In the genomic region with DNA sequence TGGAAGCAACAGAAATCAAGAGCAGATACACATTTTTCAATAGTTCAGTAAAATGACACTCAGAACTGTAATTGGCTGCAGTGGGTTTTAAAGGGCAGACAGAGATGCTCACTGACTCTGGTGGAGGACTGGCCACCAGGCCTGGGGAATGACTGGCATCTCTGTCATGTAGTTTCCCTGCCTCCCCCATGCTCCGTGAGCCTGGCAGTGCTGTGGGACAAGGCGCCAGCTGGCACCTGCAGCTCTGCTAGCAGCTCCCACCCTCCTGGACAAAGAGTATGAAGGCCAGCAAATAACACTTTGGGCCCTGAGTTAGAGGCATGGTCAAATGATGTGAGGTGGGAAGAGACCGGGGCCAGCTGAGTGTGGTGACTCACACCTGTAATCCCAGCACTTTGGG, we compare ENCODE assay signal across 19 cellular contexts. TPM values are rescaled to one million over a fixed set of nuclear protein-coding genes. Genes with fewer than 3 reads are reported as not detected.
DNase-seq lines count a peak whose midpoint lies in the region; ATAC-seq and TF ChIP-seq lines count a peak whose summit lies in the region.
"Had no signal": no experiment of that assay in that cellular context is flagged by ENCODE, and none has a peak within 500 bp of the region (broad histone marks: within the 10 kb centered on the region; RNA-seq: fewer than 3 reads in every experiment).

No MANE protein-coding gene starts in this region.

- peaks cover 0 to 3% (median 0%) of the 10 kb centered on the region in 5 experiments for H3K9me3 Mint-ChIP-seq in brain
- no peaks in the 10 kb centered on the region for H3K9me3 Mint-ChIP-seq in stimulated activated memory B cell treated with anti-CD40 and anti-IgM and Interleukin-4, amounts not matched to agents 10 μg/mL and 1 μg/mL and 100 μg/mL, for 72 hours
- no peaks in the 10 kb centered on the region for H3K9me3 Mint-ChIP-seq in naive thymus-derived CD4-positive, alpha-beta T cell
- H3K9me3 Mint-ChIP-seq in naive thymus-derived CD8-positive, alpha-beta T cell = no peaks in the 10 kb centered on the region
- H3K9me3 Mint-ChIP-seq: CD8-positive, alpha-beta T cell; GM23338 had no signal

- no peak for ATAC-seq in stimulated activated memory B cell treated with anti-CD40 and anti-IgM and Interleukin-4, amounts not matched to agents 10 μg/mL and 1 μg/mL and 100 μg/mL, for 72 hours
- no peak for ATAC-seq in sciatic nerve
- ATAC-seq in naive thymus-derived CD4-positive, alpha-beta T cell = no peak
- ATAC-seq in naive thymus-derived CD8-positive, alpha-beta T cell = no peak
- ATAC-seq: CD8-positive, alpha-beta T cell had no signal

- no peaks in the 10 kb centered on the region for H3K79me1 ChIP-seq in mesenchymal stem cell (replicated peaks; ENCODE audit: low read length, poor library complexity, severe bottlenecking)

- H4K91ac ChIP-seq in mesenchymal stem cell (ENCODE audit: low read length) = no peak overlapping the region

- H3K27me3 ChIP-seq in left ventricle myocardium inferior (ENCODE audit: low read depth) = no peaks in the 10 kb centered on the region
- peaks cover 7 to 63% of the 10 kb centered on the region in 2 experiments for H3K27me3 ChIP-seq in mesenchymal stem cell (ENCODE audit: control insufficient read depth in 1 of 2, insufficient read depth in 1 of 2, low read length in 2 of 2)
- H3K27me3 ChIP-seq in naive thymus-derived CD4-positive, alpha-beta T cell (ENCODE audit: control insufficient read depth in 2 of 2, insufficient read depth in 2 of 2, low read length in 2 of 2) = no peaks in the 10 kb centered on the region

- POLR2A ChIA-PET in naive thymus-derived CD4-positive, alpha-beta T cell (lab: Charles Lee) = no interaction called here
- POLR2A ChIA-PET in naive thymus-derived CD8-positive, alpha-beta T cell (lab: Charles Lee) = no interaction called here

- H2AK5ac ChIP-seq in mesenchymal stem cell (ENCODE audit: low read length, severe bottlenecking) = no peak overlapping the region

- no peak overlapping the region for H4K8ac ChIP-seq in mesenchymal stem cell (ENCODE audit: low read length)

- H3K4me1 ChIP-seq in left ventricle myocardium inferior (peaks cover 13% of the 10 kb centered on the region), mesenchymal stem cell (ENCODE audit: control insufficient read depth, insufficient read depth, low read depth, low read length) (peaks cover 11% of the 10 kb centered on the region)
- no peaks in the 10 kb centered on the region for H3K4me1 ChIP-seq in naive thymus-derived CD4-positive, alpha-beta T cell (ENCODE audit: control insufficient read depth in 2 of 2, insufficient read depth in 2 of 2, low read length in 2 of 2)
- H3K4me1 ChIP-seq: HAP-1 had no signal

- no peak overlapping the region for H3K4me2 ChIP-seq in mesenchymal stem cell (ENCODE audit: low read length, poor library complexity, severe bottlenecking)
- H3K4me2 ChIP-seq: GM23338, SK-N-SH had no signal

- H3K27ac Mint-ChIP-seq in brain = peak overlapping the region in 4 of 5 experiments; percentile 22 to 88 (median 72)
- peak overlapping the region; percentile 60 for H3K27ac Mint-ChIP-seq in stimulated activated memory B cell treated with anti-CD40 and anti-IgM and Interleukin-4, amounts not matched to agents 10 μg/mL and 1 μg/mL and 100 μg/mL, for 72 hours
- H3K27ac Mint-ChIP-seq in naive thymus-derived CD4-positive, alpha-beta T cell = no peak overlapping the region
- H3K27ac Mint-ChIP-seq in naive thymus-derived CD8-positive, alpha-beta T cell = no peak overlapping the region
- H3K27ac Mint-ChIP-seq: CD8-positive, alpha-beta T cell; GM23338 had no signal

- no peak overlapping the region for H3K4me3 Mint-ChIP-seq in brain
- H3K4me3 Mint-ChIP-seq in stimulated activated memory B cell treated with anti-CD40 and anti-IgM and Interleukin-4, amounts not matched to agents 10 μg/mL and 1 μg/mL and 100 μg/mL, for 72 hours = no peak overlapping the region
- H3K4me3 Mint-ChIP-seq in naive thymus-derived CD4-positive, alpha-beta T cell = no peak overlapping the region
- H3K4me3 Mint-ChIP-seq in naive thymus-derived CD8-positive, alpha-beta T cell = no peak overlapping the region
- H3K4me3 Mint-ChIP-seq: CD8-positive, alpha-beta T cell; GM23338 had no signal

- peaks cover 23% of the 10 kb centered on the region for H3K4me1 Mint-ChIP-seq in brain
- peaks cover 85% of the 10 kb centered on the region for H3K4me1 Mint-ChIP-seq in stimulated activated memory B cell treated with anti-CD40 and anti-IgM and Interleukin-4, amounts not matched to agents 10 μg/mL and 1 μg/mL and 100 μg/mL, for 72 hours
- H3K4me1 Mint-ChIP-seq in naive thymus-derived CD4-positive, alpha-beta T cell = peaks cover 0 to 5% (median 0%) of the 10 kb centered on the region in 7 donors
- peaks cover 0 to 28% (median 4%) of the 10 kb centered on the region in 4 donors for H3K4me1 Mint-ChIP-seq in naive thymus-derived CD8-positive, alpha-beta T cell

- H2BK15ac ChIP-seq in mesenchymal stem cell (ENCODE audit: low read depth, poor library complexity, severe bottlenecking) = no peak overlapping the region

- H3K36me3 ChIP-seq in left ventricle myocardium inferior (no peaks in the 10 kb centered on the region), mesenchymal stem cell (ENCODE audit: control insufficient read depth in 1 of 2, insufficient read depth in 2 of 2, low read depth in 1 of 2, low read length in 2 of 2) (peaks cover 0 to 6% of the 10 kb centered on the region in 2 experiments)
- peaks cover 0 to 5% (median 0%) of the 10 kb centered on the region in 3 experiments for H3K36me3 ChIP-seq in naive thymus-derived CD4-positive, alpha-beta T cell (ENCODE audit: control insufficient read depth in 2 of 3, insufficient read depth in 3 of 3, low read length in 3 of 3)
- H3K36me3 ChIP-seq: HAP-1 had no signal

- CTCF ChIA-PET in naive thymus-derived CD4-positive, alpha-beta T cell (lab: Charles Lee) = interaction anchor here (1.0 to 1.5 kb wide), 2 partner anchors 9 to 13 kb away, joined by 4 read pairs; no protein-coding TSS in a partner anchor

- H3K4me3 ChIP-seq in left ventricle myocardium inferior = no peak overlapping the region
- H3K4me3 ChIP-seq in mesenchymal stem cell (ENCODE audit: insufficient read depth in 1 of 2, low read depth in 1 of 2, low read length in 2 of 2) = no peak overlapping the region
- H3K4me3 ChIP-seq in naive thymus-derived CD4-positive, alpha-beta T cell (ENCODE audit: low read length) = no peak overlapping the region
- H3K4me3 ChIP-seq: GM23338, HAP-1 had no signal

- no peaks in the 10 kb centered on the region for H3K36me3 Mint-ChIP-seq in brain
- H3K36me3 Mint-ChIP-seq in stimulated activated memory B cell treated with anti-CD40 and anti-IgM and Interleukin-4, amounts not matched to agents 10 μg/mL and 1 μg/mL and 100 μg/mL, for 72 hours = peaks cover 85% of the 10 kb centered on the region
- H3K36me3 Mint-ChIP-seq in naive thymus-derived CD4-positive, alpha-beta T cell = peaks cover 0 to 20% (median 0%) of the 10 kb centered on the region in 5 donors
- H3K36me3 Mint-ChIP-seq in naive thymus-derived CD8-positive, alpha-beta T cell = peaks cover 0 to 13% (median 7%) of the 10 kb centered on the region in 3 donors
- H3K36me3 Mint-ChIP-seq: CD8-positive, alpha-beta T cell had no signal

- no peak overlapping the region for H3K4ac ChIP-seq in mesenchymal stem cell (ENCODE audit: low read depth in 1 of 2, low read length in 2 of 2)

- peak; percentile 45 for DNase-seq in left ventricle myocardium inferior
- no peak for DNase-seq in mesenchymal stem cell
- no peak for DNase-seq in sciatic nerve (ENCODE audit: low spot score)
- DNase-seq in naive thymus-derived CD4-positive, alpha-beta T cell = no peak
- DNase-seq in naive thymus-derived CD8-positive, alpha-beta T cell = no peak
- DNase-seq: C1 segment of cervical spinal cord; CD8-positive, alpha-beta T cell; DND-41; Karpas-422; NCI-H1694 treated with DMSO at 0.1 percent for 48 hours; NCI-H2081 treated with DMSO at 0.1 percent for 48 hours; NCI-H524 treated with DMSO at 0.1 percent for 48 hours; OCI-M1; SHP77 treated with DMSO at 0.1 percent for 48 hours had no signal

- H2AFZ ChIP-seq in mesenchymal stem cell (ENCODE audit: low read depth, low read length) = peak overlapping the region; percentile 16
- H2AFZ ChIP-seq: GM23338 had no signal

- no peak overlapping the region for H2BK12ac ChIP-seq in mesenchymal stem cell (ENCODE audit: low read length in 2 of 2)

- H3K18ac ChIP-seq in mesenchymal stem cell (ENCODE audit: low read depth in 1 of 2, low read length in 2 of 2) = no peak overlapping the region

- H3K27ac ChIP-seq in left ventricle myocardium inferior (replicated peaks) (no peak overlapping the region), mesenchymal stem cell (ENCODE audit: low read length, poor library complexity, severe bottlenecking) (no peak overlapping the region)
- H3K27ac ChIP-seq in naive thymus-derived CD4-positive, alpha-beta T cell (ENCODE audit: low read depth, low read length) = no peak overlapping the region

- no peak overlapping the region for H3K23ac ChIP-seq in mesenchymal stem cell (ENCODE audit: low read length in 2 of 2)

- no peak for TF ChIP-seq CTCF in brain (conservative IDR thresholded peaks at IDR 0.05)
- TF ChIP-seq CTCF in left ventricle myocardium inferior (IDR thresholded peaks at IDR 0.05; ENCODE audit: borderline replicate concordance) = no peak

- 97% methylated on average over 3 of the region's 3 CpGs for WGBS in mesenchymal stem cell

- H3K27me3 Mint-ChIP-seq in brain = no peaks in the 10 kb centered on the region
- no peaks in the 10 kb centered on the region for H3K27me3 Mint-ChIP-seq in stimulated activated memory B cell treated with anti-CD40 and anti-IgM and Interleukin-4, amounts not matched to agents 10 μg/mL and 1 μg/mL and 100 μg/mL, for 72 hours
- peaks cover 0 to 17% (median 0%) of the 10 kb centered on the region in 5 donors for H3K27me3 Mint-ChIP-seq in naive thymus-derived CD4-positive, alpha-beta T cell
- no peaks in the 10 kb centered on the region for H3K27me3 Mint-ChIP-seq in naive thymus-derived CD8-positive, alpha-beta T cell

- intact Hi-C loops in left ventricle myocardium inferior (cut with micrococcal nuclease) = no loop called here
- intact Hi-C loops in sciatic nerve (cut with DNase I) = no loop called here
- intact Hi-C loops in naive thymus-derived CD4-positive, alpha-beta T cell (cut with micrococcal nuclease) = no loop called here

- H2BK120ac ChIP-seq in mesenchymal stem cell (ENCODE audit: low read depth, low read length) = no peak overlapping the region

- H3K14ac ChIP-seq in mesenchymal stem cell (ENCODE audit: low read length in 2 of 2) = no peak overlapping the region

- H3K9ac ChIP-seq in mesenchymal stem cell (ENCODE audit: low read length) = no peak overlapping the region
- H3K9ac ChIP-seq: SK-N-SH had no signal

- H3K9me3 ChIP-seq in left ventricle myocardium inferior (replicated peaks) = no peaks in the 10 kb centered on the region
- H3K9me3 ChIP-seq in mesenchymal stem cell (ENCODE audit: control insufficient read depth, low read length) = no peaks in the 10 kb centered on the region
- no peaks in the 10 kb centered on the region for H3K9me3 ChIP-seq in naive thymus-derived CD4-positive, alpha-beta T cell (ENCODE audit: control insufficient read depth in 2 of 3, low read length in 3 of 3)
- H3K9me3 ChIP-seq: HAP-1, SK-N-SH had no signal

- H2BK5ac ChIP-seq in mesenchymal stem cell (ENCODE audit: low read depth, low read length, poor library complexity, severe bottlenecking) = no peak overlapping the region

RNA-seq across cellular contexts. Expression of a gene that starts 15.0 kb away (rescaled TPM):
- polyA plus RNA-seq in brain (ENCODE audit: insufficient read depth, low read depth, low replicate concordance) = 15.1 TPM
- total RNA-seq in left ventricle myocardium inferior (9.7 TPM), sciatic nerve (11.8 TPM)
- 0.43 TPM for polyA plus RNA-seq in mesenchymal stem cell (2013, experiment 1 of 2)
- polyA plus RNA-seq in mesenchymal stem cell (2013, experiment 2 of 2) = 0.40 TPM
- total RNA-seq in naive thymus-derived CD4-positive, alpha-beta T cell = 10 to 100 TPM in 1 of 5 experiments, 1 to 10 TPM in 4; 1.8 to 14.8 (median 3.6) TPM
- polyA plus RNA-seq in naive thymus-derived CD4-positive, alpha-beta T cell = 10 to 100 TPM in 1 of 2 donors, 1 to 10 TPM in 1; 3.3 to 13.0 TPM
- total RNA-seq in naive thymus-derived CD8-positive, alpha-beta T cell = 10 to 100 TPM; 12.4 to 13.3 TPM
- 10 to 100 TPM in 1 of 3 donors, 1 to 10 TPM in 2; 6.0 to 24.3 (median 6.8) TPM for polyA plus RNA-seq in naive thymus-derived CD8-positive, alpha-beta T cell

RNA-seq across cellular contexts. Expression of a gene that starts 28.9 kb away (rescaled TPM):
- polyA plus RNA-seq in brain (ENCODE audit: insufficient read depth, low read depth, low replicate concordance) = 6.1 TPM
- total RNA-seq in left ventricle myocardium inferior (4.6 TPM), sciatic nerve (24.8 TPM)
- 12.2 TPM for polyA plus RNA-seq in mesenchymal stem cell (2013, experiment 1 of 2)
- 12.1 TPM for polyA plus RNA-seq in mesenchymal stem cell (2013, experiment 2 of 2)
- under 1 TPM in 2 of 5 experiments, not detected in 3; 0.11 to 0.22 TPM for total RNA-seq in naive thymus-derived CD4-positive, alpha-beta T cell
- not detected for polyA plus RNA-seq in naive thymus-derived CD4-positive, alpha-beta T cell
- total RNA-seq in naive thymus-derived CD8-positive, alpha-beta T cell = under 1 TPM in 1 of 2 experiments, not detected in 1; 0.13 TPM
- not detected for polyA plus RNA-seq in naive thymus-derived CD8-positive, alpha-beta T cell
- total RNA-seq: CD8-positive, alpha-beta T cell had no signal

Comparison
In these comparisons a context has a peak if more than half of its experiments do, and no peak if none do; other contexts are left out.
1. H3K27ac Mint-ChIP-seq: peak in brain (4 of 5) and stimulated activated memory B cell treated with anti-CD40 and anti-IgM and Interleukin-4, amounts not matched to agents 10 μg/mL and 1 μg/mL and 100 μg/mL, for 72 hours (single experiment); none in naive thymus-derived CD4-positive, alpha-beta T cell (0 of 9) and naive thymus-derived CD8-positive, alpha-beta T cell (0 of 10).